Comparison of ENCODE assay signal across 11 cellular contexts in the genomic region with DNA sequence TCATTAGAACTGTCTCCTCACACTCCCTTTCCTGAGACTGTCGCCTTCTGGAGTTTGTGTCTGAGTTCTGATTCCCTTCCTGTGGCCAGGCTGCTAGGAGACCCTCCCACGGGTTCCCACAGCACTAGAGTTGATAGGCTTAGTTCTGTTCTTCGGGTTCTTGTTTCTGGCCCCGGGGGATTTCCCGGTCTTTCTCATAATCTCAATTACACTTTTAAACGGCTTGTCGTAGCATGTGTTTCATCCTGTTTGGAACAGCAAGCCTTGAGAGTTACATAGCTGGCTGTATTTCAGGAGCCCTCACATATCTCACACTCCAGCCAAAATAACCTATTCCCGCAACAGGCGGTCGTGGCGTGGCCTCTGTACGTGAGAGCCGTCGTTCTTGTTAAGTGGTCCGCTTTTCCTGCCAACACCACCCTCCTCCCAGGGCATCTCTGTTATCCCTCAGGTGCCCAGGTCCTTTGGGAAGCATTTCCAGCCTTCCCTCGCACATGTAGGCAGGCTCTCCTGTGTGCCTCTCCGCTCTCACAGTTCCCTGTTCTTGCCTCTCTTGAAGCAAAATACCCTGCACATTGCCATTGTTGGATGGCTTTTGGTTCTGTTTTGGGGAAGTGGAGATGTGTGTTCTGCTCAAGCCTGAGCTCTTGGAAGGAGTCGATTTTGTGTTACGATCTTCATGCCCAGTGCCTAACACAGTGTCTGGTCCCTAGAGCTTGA. TPM values are rescaled to one million over a fixed set of nuclear protein-coding genes. Genes with fewer than 3 reads are reported as not detected.
DNase-seq lines count a peak whose midpoint lies in the region; ATAC-seq lines count a peak whose summit lies in the region.
"Had no signal": no experiment of that assay in that cellular context is flagged by ENCODE, and none has a peak within 500 bp of the region (broad histone marks: within the 10 kb centered on the region; RNA-seq: fewer than 3 reads in every experiment).

No MANE protein-coding gene starts in this region.

- in situ Hi-C loops in GM23248 (cut with MboI) = no loop called here

- 95 to 96% methylated on average over 18 to 19 of the region's 19 CpGs for WGBS in GM23248 (ENCODE audit: low coverage in 1 of 2, low lambda C conversion rate in 2 of 2, missing lambda C conversion rate in 2 of 2), 2 experiments

- no peak overlapping the region for H2AFZ ChIP-seq in GM23248

- DNase-seq in DMS 273 (lab: John Stamatoyannopoulos, UW; ENCODE audit: unreplicated experiment) (peak; percentile 10), DMS 273 treated with DMSO at 0.1 percent for 48 hours (lab: John Stamatoyannopoulos, UW) (no peak), left kidney (ENCODE audit: low read depth, low spot score) (peak; percentile 12), GM23248 (no peak), NCI-H1417 treated with DMSO at 0.1 percent for 48 hours (lab: John Stamatoyannopoulos, UW) (no peak)
- peak; percentile 48 to 53 for DNase-seq in activated T-cell treated with anti-CD3 and anti-CD28 coated beads, Interleukin-2, amount 50 U/mL, for 72 hours
- no peak for DNase-seq in stimulated activated naive B cell treated with anti-CD40 and anti-IgM and Interleukin-4, amounts not matched to agents 10 μg/mL and 1 μg/mL and 100 μg/mL, for 72 hours
- DNase-seq: SK-N-SH had no signal

- H3K4me1 Mint-ChIP-seq in activated T-cell treated with anti-CD3 and anti-CD28 coated beads, Interleukin-2, amount 50 U/mL, for 72 hours (ENCODE audit: low read depth) = peaks cover 26% of the 10 kb centered on the region
- H3K4me1 Mint-ChIP-seq in stimulated activated naive B cell treated with anti-CD40 and anti-IgM and Interleukin-4, amounts not matched to agents 10 μg/mL and 1 μg/mL and 100 μg/mL, for 72 hours = peaks cover 33 to 67% of the 10 kb centered on the region in 2 donors

- H3K4me2 ChIP-seq in GM23248 (ENCODE audit: unreplicated experiment) = no peak overlapping the region
- H3K4me2 ChIP-seq: SK-N-SH had no signal

- H3K9me3 Mint-ChIP-seq in activated T-cell treated with anti-CD3 and anti-CD28 coated beads, Interleukin-2, amount 50 U/mL, for 72 hours = no peaks in the 10 kb centered on the region
- peaks cover 0 to 2% of the 10 kb centered on the region in 2 donors for H3K9me3 Mint-ChIP-seq in stimulated activated naive B cell treated with anti-CD40 and anti-IgM and Interleukin-4, amounts not matched to agents 10 μg/mL and 1 μg/mL and 100 μg/mL, for 72 hours

- peaks cover 33% of the 10 kb centered on the region for H3K36me3 ChIP-seq in GM23248 (ENCODE audit: low read depth)

- no peaks in the 10 kb centered on the region for H3K27me3 Mint-ChIP-seq in activated T-cell treated with anti-CD3 and anti-CD28 coated beads, Interleukin-2, amount 50 U/mL, for 72 hours (ENCODE audit: low read depth)
- H3K27me3 Mint-ChIP-seq in stimulated activated naive B cell treated with anti-CD40 and anti-IgM and Interleukin-4, amounts not matched to agents 10 μg/mL and 1 μg/mL and 100 μg/mL, for 72 hours = no peaks in the 10 kb centered on the region

- no peaks in the 10 kb centered on the region for H3K9me3 ChIP-seq in GM23248 (ENCODE audit: low read depth)
- H3K9me3 ChIP-seq: SK-N-SH had no signal

- peaks cover 4 to 31% of the 10 kb centered on the region in 2 donors for H3K36me3 Mint-ChIP-seq in activated T-cell treated with anti-CD3 and anti-CD28 coated beads, Interleukin-2, amount 50 U/mL, for 72 hours (ENCODE audit: insufficient read depth in 2 of 2)
- peaks cover 52 to 65% of the 10 kb centered on the region in 2 donors for H3K36me3 Mint-ChIP-seq in stimulated activated naive B cell treated with anti-CD40 and anti-IgM and Interleukin-4, amounts not matched to agents 10 μg/mL and 1 μg/mL and 100 μg/mL, for 72 hours

- H3K9ac ChIP-seq in GM23248 = no peak overlapping the region
- H3K9ac ChIP-seq: SK-N-SH had no signal

- H4K20me1 ChIP-seq in GM23248 (ENCODE audit: insufficient read depth) = no peaks in the 10 kb centered on the region

- no peaks in the 10 kb centered on the region for H3K9me2 ChIP-seq in GM23248 (ENCODE audit: insufficient read depth)
- H3K9me2 ChIP-seq: SK-N-SH had no signal

- no peak overlapping the region for H3K27ac ChIP-seq in GM23248
- H3K27ac ChIP-seq: 22Rv1 had no signal

- H3K27me3 ChIP-seq in GM23248 (replicated peaks; ENCODE audit: insufficient read depth) = no peaks in the 10 kb centered on the region

- no peaks in the 10 kb centered on the region for H3K4me1 ChIP-seq in GM23248 (ENCODE audit: insufficient read depth)

- peak overlapping the region; percentile 73 to 74 for H3K4me3 Mint-ChIP-seq in activated T-cell treated with anti-CD3 and anti-CD28 coated beads, Interleukin-2, amount 50 U/mL, for 72 hours
- peak overlapping the region; percentile 58 to 60 for H3K4me3 Mint-ChIP-seq in stimulated activated naive B cell treated with anti-CD40 and anti-IgM and Interleukin-4, amounts not matched to agents 10 μg/mL and 1 μg/mL and 100 μg/mL, for 72 hours

- peak overlapping the region; percentile 95 for H3K27ac Mint-ChIP-seq in activated T-cell treated with anti-CD3 and anti-CD28 coated beads, Interleukin-2, amount 50 U/mL, for 72 hours
- H3K27ac Mint-ChIP-seq in stimulated activated naive B cell treated with anti-CD40 and anti-IgM and Interleukin-4, amounts not matched to agents 10 μg/mL and 1 μg/mL and 100 μg/mL, for 72 hours = peak overlapping the region; percentile 97

- peaks cover 11% of the 10 kb centered on the region; the same call in 1 of the 2 replicates for H3K79me2 ChIP-seq in GM23248 (ENCODE audit: insufficient read depth)

- peak; percentile 87 to 88 for ATAC-seq in activated T-cell treated with anti-CD3 and anti-CD28 coated beads, Interleukin-2, amount 50 U/mL, for 72 hours (replicated peaks in 1 of 2)
- peak; percentile 24 to 25 for ATAC-seq in stimulated activated naive B cell treated with anti-CD40 and anti-IgM and Interleukin-4, amounts not matched to agents 10 μg/mL and 1 μg/mL and 100 μg/mL, for 72 hours (replicated peaks)
- ATAC-seq in GM21526 (IDR thresholded peaks at IDR 0.05; ENCODE audit: low FRiP score, unreplicated experiment) = no peak
- ATAC-seq: HCT116 had no signal

- no peaks in the 10 kb centered on the region for H3F3A ChIP-seq in GM23248 (ENCODE audit: insufficient read depth)

- no peak overlapping the region for H3K4me3 ChIP-seq in GM23248

RNA-seq across cellular contexts. Expression of a gene that starts 46.0 kb away (rescaled TPM):
- total RNA-seq in activated T-cell treated with anti-CD3 and anti-CD28 coated beads, Interleukin-2, amount 50 U/mL, for 72 hours = 10 to 100 TPM; 84.6 to 85.4 TPM
- 81.3 and 100 TPM in 2 replicates for total RNA-seq in GM23248 (2014; rRNA removed; shearing (Covaris generic))
- 146 and 150 TPM in 2 replicates for polyA plus RNA-seq in GM23248 (2016; fragmentation: Nextera tagmentation; extraction: Ambion mirVana)

RNA-seq across cellular contexts. Expression of a gene that starts 46.3 kb away (rescaled TPM):
- total RNA-seq in activated T-cell treated with anti-CD3 and anti-CD28 coated beads, Interleukin-2, amount 50 U/mL, for 72 hours = 10 to 100 TPM; 79.3 to 94.7 TPM
- 26.9 and 33.2 TPM in 2 replicates for total RNA-seq in GM23248 (2014; rRNA removed; shearing (Covaris generic))
- 105 and 107 TPM in 2 replicates for polyA plus RNA-seq in GM23248 (2016; fragmentation: Nextera tagmentation; extraction: Ambion mirVana)

Comparison
In these comparisons a context has a peak if more than half of its experiments do, and no peak if none do; other contexts are left out.
1. DNase-seq: peak in DMS 273 (single experiment), activated T-cell treated with anti-CD3 and anti-CD28 coated beads, Interleukin-2, amount 50 U/mL, for 72 hours (2 of 2) and left kidney (single experiment); none in DMS 273 treated with DMSO at 0.1 percent for 48 hours (single experiment), stimulated activated naive B cell treated with anti-CD40 and anti-IgM and Interleukin-4, amounts not matched to agents 10 μg/mL and 1 μg/mL and 100 μg/mL, for 72 hours (single experiment), GM23248 (single experiment) and NCI-H1417 treated with DMSO at 0.1 percent for 48 hours (single experiment).